13 cellular contexts compared by ENCODE assay signal in genomic region chr6:26128013-26128771, GRCh38. TPM values are rescaled to one million over a fixed set of nuclear protein-coding genes. Genes with fewer than 3 reads are reported as not detected.
DNase-seq lines count a peak whose midpoint lies in the region; ATAC-seq, FAIRE-seq and TF ChIP-seq lines count a peak whose summit lies in the region.
"Had no signal": no experiment of that assay in that cellular context is flagged by ENCODE, and none has a peak within 500 bp of the region (broad histone marks: within the 10 kb centered on the region; RNA-seq: fewer than 3 reads in every experiment).

No MANE protein-coding gene starts in this region.

- no peak for TF ChIP-seq RAD21 in HepG2 (CRISPR knock-in tag; IDR thresholded peaks at IDR 0.05)

- no peaks in the 10 kb centered on the region for H3K9me3 ChIP-seq in HepG2 (ENCODE audit: low read length)

- H3K79me2 ChIP-seq in ACC112 (ENCODE audit: control insufficient read depth, insufficient read depth, low read length, unreplicated experiment) (peaks cover 73% of the 10 kb centered on the region), HepG2 (ENCODE audit: insufficient read depth, low read length) (peaks cover 41% of the 10 kb centered on the region)

- H3K9me3 Mint-ChIP-seq in activated naive CD4-positive, alpha-beta T cell treated with anti-CD3 and anti-CD28 coated beads, Interleukin-2, amount 50 U/mL, for 72 hours: no peaks in the 10 kb centered on the region

- ATAC-seq in activated naive CD4-positive, alpha-beta T cell treated with anti-CD3 and anti-CD28 coated beads, Interleukin-2, amount 50 U/mL, for 72 hours: no peak
- no peak for ATAC-seq in HepG2

- no peaks in the 10 kb centered on the region for H3K27me3 ChIP-seq in ACC112 (ENCODE audit: insufficient read depth, low read length)
- no peaks in the 10 kb centered on the region; a peak in 2 of 5 replicates for H3K27me3 ChIP-seq in HepG2 (ENCODE audit: control insufficient read depth in 1 of 2, insufficient read depth in 2 of 2, low read length in 2 of 2)

- WGBS in HepG2 (ENCODE audit: low lambda C conversion rate): 95% methylated on average over 5 of the region's 5 CpGs

- DNase-seq in GM12864 (ENCODE audit: low read depth) (no peak), HepG2 (ENCODE audit: low spot score) (no peak), RCC 7860 (ENCODE audit: low spot score) (no peak), cardiac septum (ENCODE audit: low spot score) (no peak), dermis blood vessel endothelial cell (no peak)
- DNase-seq in activated naive CD4-positive, alpha-beta T cell treated with anti-CD3 and anti-CD28 coated beads, Interleukin-2, amount 50 U/mL, for 72 hours (ENCODE audit: low spot score in 2 of 2): no peak
- DNase-seq in stimulated activated CD4-positive, alpha-beta T cell treated with anti-CD3 and anti-CD28 coated beads, Interleukin-4, amount 100 ng/mL, for 4 hours: no peak
- DNase-seq: activated effector memory CD4-positive, alpha-beta T cell treated with Interleukin-2 at 50 U/mL for 16 hours; effector memory CD4-positive, alpha-beta T cell; Karpas-422; NCI-H774; T-helper 9 cell had no signal

- H3K27ac ChIP-seq in ACC112 (ENCODE audit: low read depth, low read length): no peak overlapping the region
- no peak overlapping the region for H3K27ac ChIP-seq in HepG2 (ENCODE audit: extremely low read length, insufficient read depth, low read length)

- CTCF ChIA-PET in HepG2 (lab: Yijun Ruan, JAX; ENCODE audit: low intra/inter-chr PET ratio, low total read pairs): no interaction called here

- no peak for TF ChIP-seq EP300 in HepG2 (IDR thresholded peaks at IDR 0.05; ENCODE audit: low read depth in 2 of 2, low read length in 2 of 2)
- TF ChIP-seq EP300 in HepG2 (CRISPR knock-in tag; IDR thresholded peaks at IDR 0.05; ENCODE audit: borderline replicate concordance): no peak

- peak overlapping the region; percentile 82; the same call in 1 of the 2 replicates for H3K4me2 ChIP-seq in HepG2 (ENCODE audit: low read depth, low read length)

- in situ Hi-C loops in HepG2 (cut with HindIII; ENCODE audit: extremely low pct_ligation_motif_present, low pct_unique_long_range_greater_than_20kb): no loop called here

- no peak for TF ChIP-seq POLR2A in HepG2 (IDR thresholded peaks at IDR 0.05; ENCODE audit: insufficient read depth in 1 of 2, low read depth in 2 of 2, low read length in 2 of 2)

- no TSS peak for BruUV-seq in HepG2 (replicated peaks; lab: Mats Ljungman, UMichigan)

- POLR2A ChIA-PET in HepG2 (lab: Yijun Ruan, JAX): interaction anchor here (1.2 to 6.4 kb wide), 5 partner anchors 14 to 84 kb away, joined by 4 to 621 read pairs (median 9); a partner anchor contains a TSS

- H2AFZ ChIP-seq in ACC112 (ENCODE audit: low read length, unreplicated experiment) (no peak overlapping the region), HepG2 (ENCODE audit: low read length) (no peak overlapping the region)

- TF ChIP-seq CTCF in GM12864 (IDR thresholded peaks at IDR 0.05; ENCODE audit: low read depth, low read length, missing control alignments): no peak
- no peak for TF ChIP-seq CTCF in HepG2 (CRISPR knock-in tag; IDR thresholded peaks at IDR 0.05)

- H3K36me3 ChIP-seq in ACC112 (ENCODE audit: insufficient read depth, low read length) (peaks cover 33% of the 10 kb centered on the region), HepG2 (replicated peaks in 1 of 2; ENCODE audit: control insufficient read depth in 1 of 2, insufficient read depth in 2 of 2, low read length in 2 of 2) (peaks cover 1 to 8% of the 10 kb centered on the region in 2 experiments; a peak in 4 of 5 replicates)

- no peak for FAIRE-seq in HepG2 (lab: Jason Lieb, UNC)
- no peak for FAIRE-seq in RCC 7860 (lab: Jason Lieb, UNC)

- H3K4me3 ChIP-seq in ACC112 (ENCODE audit: low read depth, low read length) (peak overlapping the region; percentile 99), GM12864 (ENCODE audit: low read depth, low read length) (peak overlapping the region; percentile 74), HepG2 (replicated peaks in 1 of 3; ENCODE audit: insufficient read depth in 1 of 3, low read depth in 2 of 3, low read length in 3 of 3) (no peak overlapping the region)

- peaks cover 34 to 39% of the 10 kb centered on the region in 2 donors for H3K36me3 Mint-ChIP-seq in activated naive CD4-positive, alpha-beta T cell treated with anti-CD3 and anti-CD28 coated beads, Interleukin-2, amount 50 U/mL, for 72 hours

- peak overlapping the region; percentile 97 to 100 for H3K27ac Mint-ChIP-seq in activated naive CD4-positive, alpha-beta T cell treated with anti-CD3 and anti-CD28 coated beads, Interleukin-2, amount 50 U/mL, for 72 hours

- no peak overlapping the region for H3K9ac ChIP-seq in HepG2 (ENCODE audit: insufficient read depth, low read depth, low read length)

- intact Hi-C loops in HepG2 (cut with micrococcal nuclease; ENCODE audit: unreplicated experiment) (no loop called here), cardiac septum (cut with DNase I) (loop anchor here (10.0 kb wide), 2 partner anchors 157 to 1007 kb away; a partner anchor contains a TSS)

- peaks cover 20% of the 10 kb centered on the region for H4K20me1 ChIP-seq in HepG2 (ENCODE audit: insufficient read depth, low read length)

- H3K4me1 ChIP-seq in ACC112 (ENCODE audit: control insufficient read depth, insufficient read depth, low read length, unreplicated experiment): peaks cover 14% of the 10 kb centered on the region
- H3K4me1 ChIP-seq in HepG2 (ENCODE audit: insufficient read depth, low read length): peaks cover 23% of the 10 kb centered on the region

TF ChIP-seq in HepG2, 621 proteins besides CTCF, POLR2A, EP300 and RAD21:
- TF ChIP-seq CEBPB (IDR thresholded peaks at IDR 0.05; ENCODE audit: borderline replicate concordance, low read depth, low read length): peak; percentile 32; the same call in 1 of the 2 replicates
- TF ChIP-seq RBFOX2 (IDR thresholded peaks at IDR 0.05; ENCODE audit: low read depth, low read length): peak; percentile 39; the same call in 1 of the 2 replicates
- TF ChIP-seq ZNF562 (CRISPR knock-in tag; IDR thresholded peaks at IDR 0.05; ENCODE audit: borderline replicate concordance): no peak

RNA-seq across cellular contexts. Expression of gene HFE, which starts 41.0 kb away (rescaled TPM):
- 1 to 10 TPM in 1 of 2 donors, under 1 TPM in 1; 0.23 to 2.1 TPM for total RNA-seq in activated naive CD4-positive, alpha-beta T cell treated with anti-CD3 and anti-CD28 coated beads, Interleukin-2, amount 50 U/mL, for 72 hours
- total RNA-seq in HepG2 (2016; rRNA removed; fragmentation: Illumina TruSeq; extraction: Trizol) (1.9 and 3.7 TPM in 2 replicates), cardiac septum (2.4 TPM), dermis blood vessel endothelial cell (2.2 and 6.2 TPM in 2 replicates)
- 0.18 and 0.51 TPM in 2 replicates for total RNA-seq in HepG2 (2016; cell fraction: cytosol; rRNA removed; fragmentation: Illumina TruSeq; extraction: Trizol; ENCODE audit: low read depth)
- 1.9 and 4.9 TPM in 2 replicates for total RNA-seq in HepG2 (2016; cell fraction: insoluble cytoplasmic fraction; rRNA removed; fragmentation: Illumina TruSeq; extraction: Trizol)
- total RNA-seq in HepG2 (2016; cell fraction: membrane; rRNA removed; fragmentation: Illumina TruSeq; extraction: Trizol): 0.41 and 0.49 TPM in 2 replicates
- 3.5 and 4.2 TPM in 2 replicates for total RNA-seq in HepG2 (2016; cell fraction: nucleus; rRNA removed; fragmentation: Illumina TruSeq; extraction: Trizol)
- polyA plus RNA-seq in HepG2 (2011; rRNA removed): 5.7 and 6.3 TPM in 2 replicates
- polyA plus RNA-seq in HepG2 (2011; cell fraction: cytosol; rRNA removed): 5.3 and 5.8 TPM in 2 replicates
- 3.7 and 5.3 TPM in 2 replicates for polyA plus RNA-seq in HepG2 (2011; cell fraction: nucleus; rRNA removed)
- 2.4 and 3.5 TPM in 2 replicates for polyA plus RNA-seq in HepG2 (2012)
- 0.24 and 0.26 TPM in 2 replicates for polyA plus RNA-seq in HepG2 (2016; cell fraction: cytosol; fragmentation: Illumina TruSeq; extraction: Trizol; ENCODE audit: low read depth)
- 1.4 and 2.1 TPM in 2 replicates for polyA plus RNA-seq in HepG2 (2016; cell fraction: insoluble cytoplasmic fraction; fragmentation: Illumina TruSeq; extraction: Trizol; ENCODE audit: low read depth)
- 0.29 and 0.86 TPM in 2 replicates for polyA plus RNA-seq in HepG2 (2016; cell fraction: membrane; fragmentation: Illumina TruSeq; extraction: Trizol; ENCODE audit: low read depth)
- 7.7 and 8.2 TPM in 2 replicates for polyA plus RNA-seq in HepG2 (2016; cell fraction: nucleus; fragmentation: Illumina TruSeq; extraction: Trizol; ENCODE audit: insufficient read depth, low read depth)
- polyA minus RNA-seq in HepG2 (2011; rRNA and poly(A)+ RNA removed; ENCODE audit: low replicate concordance): 13.4 and 32.5 TPM in 2 replicates
- 2.2 and 5.5 TPM in 2 replicates for polyA minus RNA-seq in HepG2 (2011; cell fraction: cytosol; rRNA and poly(A)+ RNA removed)
- 3.3 and 4.0 TPM in 2 replicates for polyA minus RNA-seq in HepG2 (2011; cell fraction: nucleus; rRNA and poly(A)+ RNA removed)

Comparison
In these comparisons a context has a peak if more than half of its experiments do, and no peak if none do; other contexts are left out.
1. H3K4me3 ChIP-seq: peak in ACC112 (single experiment) and GM12864 (single experiment); none in HepG2 (0 of 3).